In genomic region chr9:74975538-74975937, GRCh38 we compare ENCODE assay signal across 2 cellular contexts.
TF ChIP-seq lines count a peak whose summit lies in the region.

No MANE protein-coding gene starts in this region.

TF ChIP-seq in GM23338, 12 proteins besides CTCF, POLR2A, EP300 and RAD21:
- no peak for TF ChIP-seq REST (IDR thresholded peaks at IDR 0.05; ENCODE audit: unreplicated experiment)
- no peak for TF ChIP-seq ETS1 (IDR thresholded peaks at IDR 0.05)
- TF ChIP-seq EZH2 (IDR thresholded peaks at IDR 0.05; ENCODE audit: low read depth, unreplicated experiment): no peak
- no peak for TF ChIP-seq POLR2AphosphoS5 (IDR thresholded peaks at IDR 0.05; ENCODE audit: low read depth)
- TF ChIP-seq STAT1 (IDR thresholded peaks at IDR 0.05; ENCODE audit: unreplicated experiment): no peak
- no peak for TF ChIP-seq ZNF462 (CRISPR knock-in tag; IDR thresholded peaks at IDR 0.05)
- no peak for TF ChIP-seq ZNF114 (CRISPR knock-in tag; IDR thresholded peaks at IDR 0.05)
- peak; percentile 97 for TF ChIP-seq ZNF331 (CRISPR knock-in tag; IDR thresholded peaks at IDR 0.05; ENCODE audit: low read depth)
- TF ChIP-seq EZH2phosphoT487 (IDR thresholded peaks at IDR 0.05; ENCODE audit: unreplicated experiment): no peak

TF ChIP-seq in K562, 482 proteins besides CTCF, POLR2A, EP300 and RAD21:
- TF ChIP-seq ZNF316 (IDR thresholded peaks at IDR 0.05) (0 out of 2 replicates have a peak, but pooled peaks have one; percentile 17), GMEB1 (CRISPR knock-in tag; IDR thresholded peaks at IDR 0.05) (no peak), DEAF1 (CRISPR knock-in tag; IDR thresholded peaks at IDR 0.05) (no peak), PCBP2 (IDR thresholded peaks at IDR 0.05; ENCODE audit: low read depth, low read length, poor library complexity, severe bottlenecking) (no peak), PHB2 (IDR thresholded peaks at IDR 0.05; ENCODE audit: low read depth) (no peak)
